8 cellular contexts compared by ENCODE assay signal in the genomic region with DNA sequence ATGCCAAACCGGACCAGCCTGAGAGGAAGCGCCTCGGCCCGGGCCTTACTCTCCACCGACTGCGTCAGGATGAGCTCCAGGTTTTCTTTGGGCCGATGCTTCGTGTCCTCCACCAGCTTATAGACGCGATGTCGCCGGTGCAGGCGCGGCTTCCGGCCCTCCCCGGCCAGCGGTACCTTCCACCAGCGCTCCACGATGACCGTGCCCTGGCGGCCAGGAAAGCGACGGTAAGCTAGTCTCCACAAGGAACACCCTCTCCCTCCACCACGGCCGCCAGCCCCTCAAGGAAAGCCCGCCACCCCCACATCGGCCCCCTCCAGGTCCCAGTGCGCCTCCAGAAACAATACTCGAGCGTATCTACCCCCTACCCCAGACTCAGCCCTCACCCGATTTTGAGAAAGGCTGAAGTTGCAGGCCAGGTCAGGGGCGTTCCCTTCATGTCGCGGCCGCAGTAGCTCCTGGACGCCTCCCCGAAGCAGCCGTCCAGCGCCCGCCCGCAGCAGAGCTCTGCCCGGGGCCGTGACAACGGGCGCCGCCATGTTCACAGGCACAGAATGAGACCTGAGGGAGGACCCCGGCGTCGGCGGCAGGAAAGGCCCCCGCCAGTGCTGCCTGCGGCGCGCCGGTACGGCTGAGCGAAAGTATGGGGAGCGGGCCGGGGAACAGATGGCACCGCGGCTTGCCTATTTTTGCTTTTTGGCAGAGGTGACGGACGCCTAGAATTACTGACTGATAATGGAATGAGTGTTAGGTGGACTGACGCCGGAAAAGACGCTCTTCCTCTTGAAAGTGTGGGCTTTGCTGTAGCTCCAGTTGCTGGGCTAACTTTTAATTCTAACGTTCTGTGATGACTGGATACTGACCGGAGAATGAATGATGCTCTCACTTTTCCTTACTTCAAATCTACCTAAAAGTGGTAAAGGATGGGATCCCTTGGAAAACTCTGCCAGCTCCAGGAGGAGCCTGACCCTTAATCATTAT. TPM values are rescaled to one million over a fixed set of nuclear protein-coding genes. Genes with fewer than 3 reads are reported as not detected.
DNase-seq lines count a peak whose midpoint lies in the region; ATAC-seq and TF ChIP-seq lines count a peak whose summit lies in the region.

A gene (minus strand): TSS at position 556 of the 981 bp plus-strand sequence. CDS start 17 bp downstream, at position 539.

- H3K36me3 ChIP-seq in BJ (ENCODE audit: control insufficient read depth, insufficient read depth, low read length) (peaks cover 7% of the 10 kb centered on the region), liver (ENCODE audit: control insufficient read depth in 4 of 4, insufficient read depth in 3 of 4, low read depth in 1 of 4, low read length in 3 of 4) (peaks cover 10 to 33% (median 26%) of the 10 kb centered on the region in 4 donors)

- peaks cover 16% of the 10 kb centered on the region for H3K4me1 Mint-ChIP-seq in activated CD4-positive, alpha-beta memory T cell treated with anti-CD3 and anti-CD28 coated beads for 36 hours (ENCODE audit: low read depth)

- H3K27me3 ChIP-seq in BJ (ENCODE audit: control insufficient read depth, insufficient read depth, low read length) (no peaks in the 10 kb centered on the region), dorsolateral prefrontal cortex (no peaks in the 10 kb centered on the region), liver (ENCODE audit: control insufficient read depth in 4 of 4, insufficient read depth in 4 of 4, low read length in 3 of 4) (no peaks in the 10 kb centered on the region)

- H3K27ac ChIP-seq in dorsolateral prefrontal cortex (peak within 1 kb of the TSS; percentile 4 to 97 (median 91)), liver (ENCODE audit: low read depth in 1 of 2, low read length in 2 of 2) (peak within 1 kb of the TSS; percentile 78 to 79)

- no peak for TF ChIP-seq CTCF in BJ (IDR thresholded peaks at IDR 0.05; ENCODE audit: insufficient read depth, low read depth, low read length)
- TF ChIP-seq CTCF in dorsolateral prefrontal cortex (IDR thresholded peaks at IDR 0.05 in 54 of 56, conservative IDR thresholded peaks at IDR 0.05 in 2 of 56; ENCODE audit: low read depth in 1 of 56, partially characterized antibody in 56 of 56): peak in 26 of 56 donors; percentile 5 to 52 (median 16)
- TF ChIP-seq CTCF in liver (IDR thresholded peaks at IDR 0.05; ENCODE audit: low read depth, low read length, missing input control): no peak

- no peaks in the 10 kb centered on the region for H3K9me3 ChIP-seq in liver (ENCODE audit: control insufficient read depth in 4 of 4, low read length in 3 of 4)

- POLR2A ChIA-PET in BJ (lab: Charles Lee): interaction anchor here (0.6 kb wide), 1 partner anchor 436 kb away, joined by 3 read pairs; a partner anchor contains a TSS
- POLR2A ChIA-PET in activated CD4-positive, alpha-beta memory T cell treated with anti-CD3 and anti-CD28 coated beads for 36 hours (lab: Charles Lee): interaction anchor here (0.6 to 2.5 kb wide), 11 partner anchors 11 to 688 kb away, joined by 3 to 21 read pairs (median 5); a partner anchor contains a TSS

- H3K27ac Mint-ChIP-seq in activated CD4-positive, alpha-beta memory T cell treated with anti-CD3 and anti-CD28 coated beads for 36 hours: peak within 1 kb of the TSS; percentile 86

- intact Hi-C loops in activated CD4-positive, alpha-beta memory T cell treated with anti-CD3 and anti-CD28 coated beads for 36 hours (cut with micrococcal nuclease): loop anchor here (1.0 to 10.0 kb wide), 2 partner anchors 27 to 418 kb away; a partner anchor contains a TSS
- intact Hi-C loops in dorsolateral prefrontal cortex (cut with DNase I): loop anchor here (1.0 to 2.0 kb wide), 2 partner anchors 27 to 28 kb away; a partner anchor contains a TSS

- peaks cover 3 to 16% (median 13%) of the 10 kb centered on the region in 4 donors for H3K4me1 ChIP-seq in liver (ENCODE audit: control insufficient read depth in 4 of 4, insufficient read depth in 4 of 4, low read length in 3 of 4)

- H3K9ac ChIP-seq in liver (ENCODE audit: low read depth in 1 of 2, low read length in 2 of 2): peak within 1 kb of the TSS; percentile 31 to 71

- ATAC-seq in GM19328 (IDR thresholded peaks at IDR 0.05; ENCODE audit: unreplicated experiment) (peak; percentile 79), HG03558 (IDR thresholded peaks at IDR 0.05; ENCODE audit: extremely low read depth, unreplicated experiment) (peak; percentile 77)

- H3K9me3 Mint-ChIP-seq in activated CD4-positive, alpha-beta memory T cell treated with anti-CD3 and anti-CD28 coated beads for 36 hours: no peaks in the 10 kb centered on the region

- H3K27me3 Mint-ChIP-seq in activated CD4-positive, alpha-beta memory T cell treated with anti-CD3 and anti-CD28 coated beads for 36 hours: no peaks in the 10 kb centered on the region

- DNase-seq in BJ (ENCODE audit: low read depth) (peak; percentile 23), NCI-H82 (lab: John Stamatoyannopoulos, UW) (peak; percentile 95), dorsolateral prefrontal cortex (peak; percentile 74 to 92 (median 84))
- peak; percentile 93 for DNase-seq in activated CD4-positive, alpha-beta memory T cell treated with anti-CD3 and anti-CD28 coated beads for 36 hours
- peak; percentile 87 for DNase-seq in stimulated activated CD4-positive, alpha-beta T cell treated with anti-CD3 and anti-CD28 coated beads, Interleukin-4, amount 100 ng/mL, for 1 hour

- CTCF ChIA-PET in BJ (lab: Yijun Ruan, JAX): interaction anchor here (0.6 to 1.9 kb wide), 3 partner anchors 11 to 74 kb away, joined by 3 to 6 read pairs (median 5); no protein-coding TSS in a partner anchor
- CTCF ChIA-PET in activated CD4-positive, alpha-beta memory T cell treated with anti-CD3 and anti-CD28 coated beads for 36 hours (lab: Charles Lee): interaction anchor here (0.8 to 2.0 kb wide), 12 partner anchors 9 to 238 kb away, joined by 3 to 21 read pairs (median 4); a partner anchor contains a TSS

- H3K4me3 Mint-ChIP-seq in activated CD4-positive, alpha-beta memory T cell treated with anti-CD3 and anti-CD28 coated beads for 36 hours: peak within 1 kb of the TSS; percentile 78

- under 1% methylated on average over 68 of the region's 68 CpGs for WGBS in liver

- H3K36me3 Mint-ChIP-seq in activated CD4-positive, alpha-beta memory T cell treated with anti-CD3 and anti-CD28 coated beads for 36 hours: peaks cover 22% of the 10 kb centered on the region

- H3K4me3 ChIP-seq in BJ (ENCODE audit: low read depth, low read length): peak within 1 kb of the TSS; percentile 89
- peak within 1 kb of the TSS; percentile 58 to 96 (median 82) for H3K4me3 ChIP-seq in dorsolateral prefrontal cortex
- H3K4me3 ChIP-seq in liver (ENCODE audit: low read depth in 1 of 3, low read length in 3 of 3): peak within 1 kb of the TSS; percentile 75 to 94 (median 87)

- TF ChIP-seq RAD21 in liver (IDR thresholded peaks at IDR 0.05): peak in 1 of 2 donors; percentile 62

TF ChIP-seq in liver, 16 proteins besides CTCF, POLR2A, EP300 and RAD21 (continues in another document):
- TF ChIP-seq GABPA (IDR thresholded peaks at IDR 0.05 in 1 of 2, conservative IDR thresholded peaks at IDR 0.05 in 1 of 2): peak in 1 of 2 donors; percentile 64
- TF ChIP-seq, protein P1, sequence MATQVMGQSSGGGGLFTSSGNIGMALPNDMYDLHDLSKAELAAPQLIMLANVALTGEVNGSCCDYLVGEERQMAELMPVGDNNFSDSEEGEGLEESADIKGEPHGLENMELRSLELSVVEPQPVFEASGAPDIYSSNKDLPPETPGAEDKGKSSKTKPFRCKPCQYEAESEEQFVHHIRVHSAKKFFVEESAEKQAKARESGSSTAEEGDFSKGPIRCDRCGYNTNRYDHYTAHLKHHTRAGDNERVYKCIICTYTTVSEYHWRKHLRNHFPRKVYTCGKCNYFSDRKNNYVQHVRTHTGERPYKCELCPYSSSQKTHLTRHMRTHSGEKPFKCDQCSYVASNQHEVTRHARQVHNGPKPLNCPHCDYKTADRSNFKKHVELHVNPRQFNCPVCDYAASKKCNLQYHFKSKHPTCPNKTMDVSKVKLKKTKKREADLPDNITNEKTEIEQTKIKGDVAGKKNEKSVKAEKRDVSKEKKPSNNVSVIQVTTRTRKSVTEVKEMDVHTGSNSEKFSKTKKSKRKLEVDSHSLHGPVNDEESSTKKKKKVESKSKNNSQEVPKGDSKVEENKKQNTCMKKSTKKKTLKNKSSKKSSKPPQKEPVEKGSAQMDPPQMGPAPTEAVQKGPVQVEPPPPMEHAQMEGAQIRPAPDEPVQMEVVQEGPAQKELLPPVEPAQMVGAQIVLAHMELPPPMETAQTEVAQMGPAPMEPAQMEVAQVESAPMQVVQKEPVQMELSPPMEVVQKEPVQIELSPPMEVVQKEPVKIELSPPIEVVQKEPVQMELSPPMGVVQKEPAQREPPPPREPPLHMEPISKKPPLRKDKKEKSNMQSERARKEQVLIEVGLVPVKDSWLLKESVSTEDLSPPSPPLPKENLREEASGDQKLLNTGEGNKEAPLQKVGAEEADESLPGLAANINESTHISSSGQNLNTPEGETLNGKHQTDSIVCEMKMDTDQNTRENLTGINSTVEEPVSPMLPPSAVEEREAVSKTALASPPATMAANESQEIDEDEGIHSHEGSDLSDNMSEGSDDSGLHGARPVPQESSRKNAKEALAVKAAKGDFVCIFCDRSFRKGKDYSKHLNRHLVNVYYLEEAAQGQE (IDR thresholded peaks at IDR 0.05): peak; percentile 48
- TF ChIP-seq HNF4A (conservative IDR thresholded peaks at IDR 0.05): no peak
- peak; percentile 98 for TF ChIP-seq YY1 (IDR thresholded peaks at IDR 0.05)
- TF ChIP-seq, protein P2, sequence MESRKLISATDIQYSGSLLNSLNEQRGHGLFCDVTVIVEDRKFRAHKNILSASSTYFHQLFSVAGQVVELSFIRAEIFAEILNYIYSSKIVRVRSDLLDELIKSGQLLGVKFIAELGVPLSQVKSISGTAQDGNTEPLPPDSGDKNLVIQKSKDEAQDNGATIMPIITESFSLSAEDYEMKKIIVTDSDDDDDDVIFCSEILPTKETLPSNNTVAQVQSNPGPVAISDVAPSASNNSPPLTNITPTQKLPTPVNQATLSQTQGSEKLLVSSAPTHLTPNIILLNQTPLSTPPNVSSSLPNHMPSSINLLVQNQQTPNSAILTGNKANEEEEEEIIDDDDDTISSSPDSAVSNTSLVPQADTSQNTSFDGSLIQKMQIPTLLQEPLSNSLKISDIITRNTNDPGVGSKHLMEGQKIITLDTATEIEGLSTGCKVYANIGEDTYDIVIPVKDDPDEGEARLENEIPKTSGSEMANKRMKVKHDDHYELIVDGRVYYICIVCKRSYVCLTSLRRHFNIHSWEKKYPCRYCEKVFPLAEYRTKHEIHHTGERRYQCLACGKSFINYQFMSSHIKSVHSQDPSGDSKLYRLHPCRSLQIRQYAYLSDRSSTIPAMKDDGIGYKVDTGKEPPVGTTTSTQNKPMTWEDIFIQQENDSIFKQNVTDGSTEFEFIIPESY (IDR thresholded peaks at IDR 0.05): peak; percentile 61
- TF ChIP-seq HNF4G (IDR thresholded peaks at IDR 0.05): no peak
- TF ChIP-seq EGR1 (IDR thresholded peaks at IDR 0.05; ENCODE audit: low read depth in 2 of 2): no peak
- peak; percentile 8 for TF ChIP-seq FOXA2 (IDR thresholded peaks at IDR 0.05)

RNA-seq across cellular contexts. Expression of the gene that starts here (rescaled TPM):
- polyA plus RNA-seq in BJ (2011; rRNA removed) (89.6 and 105 TPM in 2 replicates), liver (10 to 100 TPM; 28.6 to 43.5 TPM)
- 28.2 and 63.4 TPM in 2 replicates for polyA minus RNA-seq in BJ (2011; rRNA and poly(A)+ RNA removed)
- total RNA-seq in activated CD4-positive, alpha-beta memory T cell treated with anti-CD3 and anti-CD28 coated beads for 36 hours: 100 to 1,000 TPM; 135 to 154 TPM
- total RNA-seq in dorsolateral prefrontal cortex (10 to 100 TPM; 31.5 to 89.2 (median 54.5) TPM), liver (10 to 100 TPM; 22.5 to 34.6 TPM)

Comparison
In these comparisons a context has a peak if more than half of its experiments do, and no peak if none do; other contexts are left out.
1. Peak in every context shown above with its lines: DNase-seq, ATAC-seq, H3K4me3 ChIP-seq and H3K27ac ChIP-seq.
2. DNase-seq: peak in every context shown above with its lines; median percentile 95 in NCI-H82; 93 in activated CD4-positive, alpha-beta memory T cell treated with anti-CD3 and anti-CD28 coated beads for 36 hours; 87 in stimulated activated CD4-positive, alpha-beta T cell treated with anti-CD3 and anti-CD28 coated beads, Interleukin-4, amount 100 ng/mL, for 1 hour; 84 in dorsolateral prefrontal cortex; 23 in BJ.